Comparison of ENCODE assay signal across 11 cellular contexts in the genomic region with DNA sequence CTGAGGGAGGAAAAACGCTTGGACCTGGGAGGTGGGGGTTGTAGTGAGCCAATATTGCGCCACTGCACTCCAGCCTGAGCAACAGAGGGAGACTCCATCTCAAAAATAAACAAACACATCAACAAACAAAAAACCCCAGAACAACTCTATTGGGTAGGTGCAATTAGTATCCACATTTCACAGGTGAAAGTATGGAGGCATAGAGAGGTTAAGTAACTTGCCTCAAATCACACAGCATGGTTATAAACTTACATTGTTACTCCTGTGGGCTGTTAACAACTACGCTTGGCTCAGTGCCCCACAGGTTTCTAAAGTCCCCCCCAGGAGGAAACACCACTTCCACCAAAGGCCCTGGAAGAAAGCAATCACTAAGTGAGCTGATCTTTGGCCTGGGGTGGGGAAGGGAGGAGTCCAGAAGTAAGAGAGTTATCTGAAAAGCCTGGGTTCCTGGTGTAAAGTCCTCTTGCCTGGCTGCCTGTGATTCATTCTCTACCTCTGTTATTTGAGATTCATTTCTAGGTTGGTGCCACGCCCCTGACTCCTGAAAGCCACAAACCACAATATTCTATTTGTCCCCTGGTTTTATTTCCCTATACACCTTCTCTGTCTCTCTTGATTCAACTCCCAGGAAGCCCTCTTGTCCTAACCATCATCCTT.
DNase-seq lines count a peak whose midpoint lies in the region; ATAC-seq lines count a peak whose summit lies in the region.
"Had no signal": no experiment of that assay in that cellular context is flagged by ENCODE, and none has a peak within 500 bp of the region (broad histone marks: within the 10 kb centered on the region; RNA-seq: fewer than 3 reads in every experiment).

No MANE protein-coding gene starts in this region.

- H3K4me3 Mint-ChIP-seq in activated naive CD8-positive, alpha-beta T cell treated with anti-CD3 and anti-CD28 coated beads, Interleukin-2, amount 50 U/mL, for 24 hours: no peak overlapping the region
- H3K4me3 Mint-ChIP-seq in naive thymus-derived CD4-positive, alpha-beta T cell: peak overlapping the region in 7 of 10 donors; percentile 12 to 49 (median 28)
- H3K4me3 Mint-ChIP-seq: activated T-cell treated with anti-CD3 and anti-CD28 coated beads, Interleukin-2, amount 50 U/mL, for 4 hours had no signal

- no peaks in the 10 kb centered on the region for H3K9me3 Mint-ChIP-seq in activated naive CD8-positive, alpha-beta T cell treated with anti-CD3 and anti-CD28 coated beads, Interleukin-2, amount 50 U/mL, for 24 hours
- no peaks in the 10 kb centered on the region for H3K9me3 Mint-ChIP-seq in naive thymus-derived CD4-positive, alpha-beta T cell
- H3K9me3 Mint-ChIP-seq: activated T-cell treated with anti-CD3 and anti-CD28 coated beads, Interleukin-2, amount 50 U/mL, for 4 hours had no signal

- peak; percentile 28 for DNase-seq in NK-92 treated with Interleukin-12 subunit alpha and Interleukin-12 subunit beta, amount 100 ng/mL, for 24 hours (lab: John Stamatoyannopoulos, UW)
- DNase-seq in NK-92 (lab: John Stamatoyannopoulos, UW; ENCODE audit: unreplicated experiment) (no peak), M059J (ENCODE audit: low read depth) (peak; percentile 83), SIG-M5 (lab: John Stamatoyannopoulos, UW) (no peak)
- no peak for DNase-seq in activated naive CD8-positive, alpha-beta T cell treated with anti-CD3 and anti-CD28 coated beads, Interleukin-2, amount 50 U/mL, for 24 hours
- no peak for DNase-seq in naive thymus-derived CD4-positive, alpha-beta T cell
- DNase-seq: activated T-cell treated with anti-CD3 and anti-CD28 coated beads, Interleukin-2, amount 50 U/mL, for 4 hours; mesenchymal stem cell; NCI-H446 had no signal

- peaks cover 0 to 23% of the 10 kb centered on the region in 2 donors for H3K4me1 ChIP-seq in naive thymus-derived CD4-positive, alpha-beta T cell (ENCODE audit: control insufficient read depth in 2 of 2, insufficient read depth in 2 of 2, low read length in 2 of 2)

- H3K27me3 ChIP-seq in naive thymus-derived CD4-positive, alpha-beta T cell (ENCODE audit: control insufficient read depth in 2 of 2, insufficient read depth in 2 of 2, low read length in 2 of 2): no peaks in the 10 kb centered on the region

- CTCF ChIA-PET in naive thymus-derived CD4-positive, alpha-beta T cell (lab: Charles Lee): interaction anchor here (0.6 to 0.7 kb wide), 2 partner anchors 192 to 196 kb away, joined by 3 read pairs; no protein-coding TSS in a partner anchor

- peaks cover 3% of the 10 kb centered on the region for H3K36me3 Mint-ChIP-seq in activated naive CD8-positive, alpha-beta T cell treated with anti-CD3 and anti-CD28 coated beads, Interleukin-2, amount 50 U/mL, for 24 hours (ENCODE audit: low read depth)
- H3K36me3 Mint-ChIP-seq in naive thymus-derived CD4-positive, alpha-beta T cell: peaks cover 0 to 12% (median 3%) of the 10 kb centered on the region in 5 donors

- no peak overlapping the region for H3K27ac ChIP-seq in naive thymus-derived CD4-positive, alpha-beta T cell (ENCODE audit: low read depth, low read length)

- H3K36me3 ChIP-seq in naive thymus-derived CD4-positive, alpha-beta T cell (ENCODE audit: control insufficient read depth in 2 of 3, insufficient read depth in 3 of 3, low read length in 3 of 3): no peaks in the 10 kb centered on the region

- POLR2A ChIA-PET in naive thymus-derived CD4-positive, alpha-beta T cell (lab: Charles Lee): no interaction called here

- no peak overlapping the region for H3K4me3 ChIP-seq in naive thymus-derived CD4-positive, alpha-beta T cell (ENCODE audit: low read length)

- H3K9me3 ChIP-seq in naive thymus-derived CD4-positive, alpha-beta T cell (ENCODE audit: control insufficient read depth in 2 of 3, low read length in 3 of 3): no peaks in the 10 kb centered on the region

- H3K27ac Mint-ChIP-seq in activated naive CD8-positive, alpha-beta T cell treated with anti-CD3 and anti-CD28 coated beads, Interleukin-2, amount 50 U/mL, for 24 hours: no peak overlapping the region
- H3K27ac Mint-ChIP-seq in naive thymus-derived CD4-positive, alpha-beta T cell: peak overlapping the region in 8 of 9 donors; percentile 29 to 92 (median 68)

- ATAC-seq in activated naive CD8-positive, alpha-beta T cell treated with anti-CD3 and anti-CD28 coated beads, Interleukin-2, amount 50 U/mL, for 24 hours: peak; percentile 41
- ATAC-seq in naive thymus-derived CD4-positive, alpha-beta T cell: no peak
- ATAC-seq in HG02678 (IDR thresholded peaks at IDR 0.05; ENCODE audit: unreplicated experiment) (no peak), GM19455 (IDR thresholded peaks at IDR 0.05; ENCODE audit: unreplicated experiment) (no peak)
- ATAC-seq: activated T-cell treated with anti-CD3 and anti-CD28 coated beads, Interleukin-2, amount 50 U/mL, for 4 hours had no signal

- intact Hi-C loops in naive thymus-derived CD4-positive, alpha-beta T cell (cut with micrococcal nuclease): loop anchor here (5.0 to 10.0 kb wide), 4 partner anchors 60 to 192 kb away; no protein-coding TSS in a partner anchor

- peaks cover 54% of the 10 kb centered on the region for H3K4me1 Mint-ChIP-seq in activated naive CD8-positive, alpha-beta T cell treated with anti-CD3 and anti-CD28 coated beads, Interleukin-2, amount 50 U/mL, for 24 hours
- peaks cover 30 to 77% (median 70%) of the 10 kb centered on the region in 7 donors for H3K4me1 Mint-ChIP-seq in naive thymus-derived CD4-positive, alpha-beta T cell

- H3K27me3 Mint-ChIP-seq in activated naive CD8-positive, alpha-beta T cell treated with anti-CD3 and anti-CD28 coated beads, Interleukin-2, amount 50 U/mL, for 24 hours: peaks cover 3% of the 10 kb centered on the region
- H3K27me3 Mint-ChIP-seq in naive thymus-derived CD4-positive, alpha-beta T cell: no peaks in the 10 kb centered on the region

Comparison
In these comparisons a context has a peak if more than half of its experiments do, and no peak if none do; other contexts are left out.
1. DNase-seq: peak in NK-92 treated with Interleukin-12 subunit alpha and Interleukin-12 subunit beta, amount 100 ng/mL, for 24 hours (single experiment) and M059J (single experiment); none in NK-92 (single experiment), activated naive CD8-positive, alpha-beta T cell treated with anti-CD3 and anti-CD28 coated beads, Interleukin-2, amount 50 U/mL, for 24 hours (single experiment), naive thymus-derived CD4-positive, alpha-beta T cell (0 of 9) and SIG-M5 (single experiment).